ENCODE assay signal across 8 cellular contexts in genomic region chr6:43772571-43773049, GRCh38. TPM values are rescaled to one million over a fixed set of nuclear protein-coding genes. Genes with fewer than 3 reads are reported as not detected.
DNase-seq lines count a peak whose midpoint lies in the region; ATAC-seq and TF ChIP-seq lines count a peak whose summit lies in the region.

No MANE protein-coding gene starts in this region.

- H3K9me3 ChIP-seq in prostate gland: no peaks in the 10 kb centered on the region

- peaks cover 19% of the 10 kb centered on the region for H3K4me1 ChIP-seq in prostate gland (replicated peaks)

- DNase-seq in activated T-cell treated with anti-CD3 and anti-CD28 coated beads, Interleukin-2, amount 50 U/mL, for 4 hours: no peak
- DNase-seq in activated T-cell treated with anti-CD3 and anti-CD28 coated beads for 4 hours: no peak
- no peak for DNase-seq in activated CD4-positive, alpha-beta memory T cell treated with anti-CD3 and anti-CD28 coated beads, Interleukin-2, amount 10 ng/mL, durations not matched to agents 7 days and 5 days
- peak; percentile 77 for DNase-seq in cardiac septum (ENCODE audit: low spot score)
- DNase-seq in prostate gland (ENCODE audit: low spot score): no peak
- no peak for DNase-seq in T1000 (lab: John Stamatoyannopoulos, UW)

- no peak for TF ChIP-seq CTCF in prostate gland (IDR thresholded peaks at IDR 0.05)

- H3K27me3 Mint-ChIP-seq in activated T-cell treated with anti-CD3 and anti-CD28 coated beads, Interleukin-2, amount 50 U/mL, for 4 hours (ENCODE audit: low read depth): peaks cover 22% of the 10 kb centered on the region
- H3K27me3 Mint-ChIP-seq in activated CD4-positive, alpha-beta memory T cell treated with anti-CD3 and anti-CD28 coated beads, Interleukin-2, amount 10 ng/mL, durations not matched to agents 7 days and 5 days: peaks cover 2% of the 10 kb centered on the region

- H3K4me1 Mint-ChIP-seq in activated T-cell treated with anti-CD3 and anti-CD28 coated beads, Interleukin-2, amount 50 U/mL, for 4 hours (ENCODE audit: low read depth): peaks cover 19% of the 10 kb centered on the region
- peaks cover 55% of the 10 kb centered on the region for H3K4me1 Mint-ChIP-seq in activated CD4-positive, alpha-beta memory T cell treated with anti-CD3 and anti-CD28 coated beads, Interleukin-2, amount 10 ng/mL, durations not matched to agents 7 days and 5 days

- H3K27ac Mint-ChIP-seq in activated CD4-positive, alpha-beta memory T cell treated with anti-CD3 and anti-CD28 coated beads, Interleukin-2, amount 10 ng/mL, durations not matched to agents 7 days and 5 days: peak overlapping the region; percentile 63

- H3K9me3 Mint-ChIP-seq in activated T-cell treated with anti-CD3 and anti-CD28 coated beads, Interleukin-2, amount 50 U/mL, for 4 hours: no peaks in the 10 kb centered on the region
- H3K9me3 Mint-ChIP-seq in activated CD4-positive, alpha-beta memory T cell treated with anti-CD3 and anti-CD28 coated beads, Interleukin-2, amount 10 ng/mL, durations not matched to agents 7 days and 5 days: no peaks in the 10 kb centered on the region

- H3K4me3 Mint-ChIP-seq in activated T-cell treated with anti-CD3 and anti-CD28 coated beads, Interleukin-2, amount 50 U/mL, for 4 hours: peak overlapping the region; percentile 89
- peak overlapping the region; percentile 86 for H3K4me3 Mint-ChIP-seq in activated CD4-positive, alpha-beta memory T cell treated with anti-CD3 and anti-CD28 coated beads, Interleukin-2, amount 10 ng/mL, durations not matched to agents 7 days and 5 days

- peak overlapping the region; percentile 90 to 95 for H3K27ac ChIP-seq in prostate gland

- no peak for ATAC-seq in activated T-cell treated with anti-CD3 and anti-CD28 coated beads, Interleukin-2, amount 50 U/mL, for 4 hours
- ATAC-seq in GM19351 (IDR thresholded peaks at IDR 0.05; ENCODE audit: unreplicated experiment): no peak
- ATAC-seq in HG02970 (IDR thresholded peaks at IDR 0.05; ENCODE audit: low FRiP score, unreplicated experiment): no peak

- peaks cover 7% of the 10 kb centered on the region for H3K36me3 Mint-ChIP-seq in activated T-cell treated with anti-CD3 and anti-CD28 coated beads, Interleukin-2, amount 50 U/mL, for 4 hours (ENCODE audit: insufficient read depth)
- peaks cover 15% of the 10 kb centered on the region for H3K36me3 Mint-ChIP-seq in activated CD4-positive, alpha-beta memory T cell treated with anti-CD3 and anti-CD28 coated beads, Interleukin-2, amount 10 ng/mL, durations not matched to agents 7 days and 5 days (ENCODE audit: low read depth)

- H3K27me3 ChIP-seq in prostate gland (replicated peaks; ENCODE audit: insufficient read depth): no peaks in the 10 kb centered on the region

- CTCF ChIA-PET in activated CD4-positive, alpha-beta memory T cell treated with anti-CD3 and anti-CD28 coated beads, Interleukin-2, amount 10 ng/mL, durations not matched to agents 7 days and 5 days (lab: Charles Lee): interaction anchor here (0.9 to 6.5 kb wide), 10 partner anchors 10 to 307 kb away, joined by 3 to 49 read pairs (median 4); no protein-coding TSS in a partner anchor

- H3K4me3 ChIP-seq in prostate gland: peak overlapping the region; percentile 77 to 83

- intact Hi-C loops in cardiac septum (cut with DNase I) (loop anchor here (1.0 to 10.0 kb wide), 3 partner anchors 220 to 452 kb away; partner anchors contain the start of gene SLC29A1), prostate gland (cut with DNase I) (loop anchor here (5.0 kb wide), 2 partner anchors 130 to 230 kb away; no protein-coding TSS in a partner anchor)

- 29% methylated on average over 7 of the region's 7 CpGs for WGBS in prostate gland

- POLR2A ChIA-PET in activated CD4-positive, alpha-beta memory T cell treated with anti-CD3 and anti-CD28 coated beads, Interleukin-2, amount 10 ng/mL, durations not matched to agents 7 days and 5 days (lab: Charles Lee): interaction anchor here (1.5 kb wide), 1 partner anchor 306 kb away, joined by 4 read pairs; no protein-coding TSS in a partner anchor

- no peaks in the 10 kb centered on the region for H3K36me3 ChIP-seq in prostate gland

- no peak for TF ChIP-seq POLR2A in prostate gland (IDR thresholded peaks at IDR 0.05)

RNA-seq across cellular contexts. Expression of gene VEGFA, which starts 2.6 kb away (rescaled TPM):
- total RNA-seq in activated T-cell treated with anti-CD3 and anti-CD28 coated beads, Interleukin-2, amount 50 U/mL, for 4 hours: 10 to 100 TPM; 28.9 to 44.6 (median 31.8) TPM
- total RNA-seq in activated CD4-positive, alpha-beta memory T cell treated with anti-CD3 and anti-CD28 coated beads, Interleukin-2, amount 10 ng/mL, durations not matched to agents 7 days and 5 days: 10 to 100 TPM; 48.1 to 49.5 TPM
- total RNA-seq in cardiac septum: 233 TPM
- 100 to 1,000 TPM; 127 to 335 TPM for total RNA-seq in prostate gland
